ENCODE assay signal across 7 cellular contexts in genomic region chr1:15603966-15604282, GRCh38. TPM values are rescaled to one million over a fixed set of nuclear protein-coding genes. Genes with fewer than 3 reads are reported as not detected.
DNase-seq lines count a peak whose midpoint lies in the region; ATAC-seq and TF ChIP-seq lines count a peak whose summit lies in the region.
"Not testable (repeated sequence)": the region's sequence is repeated elsewhere in the genome, so short reads cannot be mapped to it uniquely, and the experiment has no call there.

No MANE protein-coding gene starts in this region.

- POLR2A ChIA-PET in naive thymus-derived CD4-positive, alpha-beta T cell (lab: Charles Lee): interaction anchor here (0.9 to 3.7 kb wide), 7 partner anchors 12 to 77 kb away, joined by 3 to 20 read pairs (median 6); partner anchors contain the start of genes AGMAT and DNAJC16

- H3K4me3 Mint-ChIP-seq in activated naive CD4-positive, alpha-beta T cell treated with anti-CD3 and anti-CD28 coated beads, Interleukin-2, amount 50 U/mL, for 24 hours: peak overlapping the region; percentile 82
- H3K4me3 Mint-ChIP-seq in dendritic cell treated with granulocyte-macrophage colony-stimulating factor and Interleukin-4, amounts not matched to agents 40 ng/mL and 50 ng/mL, for 4 days: peak overlapping the region; percentile 82
- H3K4me3 Mint-ChIP-seq in naive thymus-derived CD4-positive, alpha-beta T cell: peak overlapping the region; percentile 73 to 95 (median 82)

- not testable (repeated sequence) for TF ChIP-seq CTCF in right atrium auricular region (IDR thresholded peaks at IDR 0.05)

- not testable (repeated sequence) for H3K27me3 Mint-ChIP-seq in activated naive CD4-positive, alpha-beta T cell treated with anti-CD3 and anti-CD28 coated beads, Interleukin-2, amount 50 U/mL, for 24 hours; dendritic cell treated with granulocyte-macrophage colony-stimulating factor and Interleukin-4, amounts not matched to agents 40 ng/mL and 50 ng/mL, for 4 days
- H3K27me3 Mint-ChIP-seq in naive thymus-derived CD4-positive, alpha-beta T cell: peaks cover 0 to 10% (median 0%) of the 10 kb centered on the region in 5 donors

- not testable (repeated sequence) for H3K9me3 Mint-ChIP-seq in activated naive CD4-positive, alpha-beta T cell treated with anti-CD3 and anti-CD28 coated beads, Interleukin-2, amount 50 U/mL, for 24 hours; dendritic cell treated with granulocyte-macrophage colony-stimulating factor and Interleukin-4, amounts not matched to agents 40 ng/mL and 50 ng/mL, for 4 days; naive thymus-derived CD4-positive, alpha-beta T cell

- intact Hi-C loops in dendritic cell treated with granulocyte-macrophage colony-stimulating factor and Interleukin-4, amounts not matched to agents 40 ng/mL and 50 ng/mL, for 4 days (cut with micrococcal nuclease): loop anchor here (1.0 kb wide), 1 partner anchor 14 kb away; no protein-coding TSS in a partner anchor
- intact Hi-C loops in naive thymus-derived CD4-positive, alpha-beta T cell (cut with micrococcal nuclease): loop anchor here (1.0 to 5.0 kb wide), 4 partner anchors 13 to 83 kb away; partner anchors contain the start of genes DDI2 (in 2 of the 2) and DNAJC16 (in 1 of the 2)

- H3K27ac ChIP-seq in SJSA1: not testable (repeated sequence)
- H3K27ac ChIP-seq in right atrium auricular region (peak overlapping the region; percentile 75 to 78), skin epidermis (peak overlapping the region in 20 of 21 experiments; percentile 21 to 91 (median 76))
- peak overlapping the region; percentile 68 for H3K27ac ChIP-seq in naive thymus-derived CD4-positive, alpha-beta T cell (ENCODE audit: low read depth, low read length)

- not testable (repeated sequence) for H3K9me3 ChIP-seq in SJSA1 (replicated peaks); right atrium auricular region; naive thymus-derived CD4-positive, alpha-beta T cell (ENCODE audit: control insufficient read depth in 2 of 3, low read length in 3 of 3)

- H3K36me3 ChIP-seq in SJSA1; right atrium auricular region; naive thymus-derived CD4-positive, alpha-beta T cell (ENCODE audit: control insufficient read depth in 2 of 3, insufficient read depth in 3 of 3, low read length in 3 of 3): not testable (repeated sequence)

- H3K4me1 Mint-ChIP-seq in activated naive CD4-positive, alpha-beta T cell treated with anti-CD3 and anti-CD28 coated beads, Interleukin-2, amount 50 U/mL, for 24 hours: not testable (repeated sequence)
- peaks cover 16% of the 10 kb centered on the region for H3K4me1 Mint-ChIP-seq in dendritic cell treated with granulocyte-macrophage colony-stimulating factor and Interleukin-4, amounts not matched to agents 40 ng/mL and 50 ng/mL, for 4 days (ENCODE audit: low read depth)
- peaks cover 0 to 14% (median 12%) of the 10 kb centered on the region in 7 donors for H3K4me1 Mint-ChIP-seq in naive thymus-derived CD4-positive, alpha-beta T cell

- not testable (repeated sequence) for DNase-seq in SJSA1 (ENCODE audit: low read depth in 1 of 2, low spot score in 2 of 2); right atrium auricular region (ENCODE audit: low spot score); naive thymus-derived CD4-positive, alpha-beta T cell

- not testable (repeated sequence) for H3K27ac Mint-ChIP-seq in activated naive CD4-positive, alpha-beta T cell treated with anti-CD3 and anti-CD28 coated beads, Interleukin-2, amount 50 U/mL, for 24 hours
- H3K27ac Mint-ChIP-seq in dendritic cell treated with granulocyte-macrophage colony-stimulating factor and Interleukin-4, amounts not matched to agents 40 ng/mL and 50 ng/mL, for 4 days: peak overlapping the region; percentile 87
- H3K27ac Mint-ChIP-seq in naive thymus-derived CD4-positive, alpha-beta T cell: peak overlapping the region; percentile 57 to 94 (median 81)

- H3K36me3 Mint-ChIP-seq in activated naive CD4-positive, alpha-beta T cell treated with anti-CD3 and anti-CD28 coated beads, Interleukin-2, amount 50 U/mL, for 24 hours; dendritic cell treated with granulocyte-macrophage colony-stimulating factor and Interleukin-4, amounts not matched to agents 40 ng/mL and 50 ng/mL, for 4 days (ENCODE audit: low read depth); naive thymus-derived CD4-positive, alpha-beta T cell: not testable (repeated sequence)

- H3K4me1 ChIP-seq in SJSA1 (replicated peaks): peaks cover 13% of the 10 kb centered on the region
- peaks cover 0 to 21% of the 10 kb centered on the region in 2 donors for H3K4me1 ChIP-seq in right atrium auricular region
- H3K4me1 ChIP-seq in naive thymus-derived CD4-positive, alpha-beta T cell (ENCODE audit: control insufficient read depth in 2 of 2, insufficient read depth in 2 of 2, low read length in 2 of 2): peaks cover 9 to 11% of the 10 kb centered on the region in 2 donors

- CTCF ChIA-PET in naive thymus-derived CD4-positive, alpha-beta T cell (lab: Charles Lee): not testable (repeated sequence)

- H3K27me3 ChIP-seq in SJSA1 (replicated peaks); right atrium auricular region; naive thymus-derived CD4-positive, alpha-beta T cell (ENCODE audit: control insufficient read depth in 2 of 2, insufficient read depth in 2 of 2, low read length in 2 of 2): not testable (repeated sequence)

- ATAC-seq in GM21825 (IDR thresholded peaks at IDR 0.05; ENCODE audit: unreplicated experiment): peak; percentile 6
- not testable (repeated sequence) for ATAC-seq in naive thymus-derived CD4-positive, alpha-beta T cell

- peak overlapping the region; percentile 49 for H3K4me3 ChIP-seq in SJSA1
- peak overlapping the region; percentile 64 to 76 for H3K4me3 ChIP-seq in right atrium auricular region
- peak overlapping the region; percentile 88 for H3K4me3 ChIP-seq in naive thymus-derived CD4-positive, alpha-beta T cell (ENCODE audit: low read length)
- H3K4me3 ChIP-seq in skin epidermis: peak overlapping the region; percentile 47 to 79 (median 67)

RNA-seq across cellular contexts. Expression of gene DDI2, which starts 13.3 kb away (rescaled TPM):
- 6.6 and 9.1 TPM in 2 replicates for total RNA-seq in SJSA1 (2014; rRNA removed; shearing (Covaris generic))
- 10 to 100 TPM; 16.5 to 24.7 TPM for total RNA-seq in right atrium auricular region
- 10 to 100 TPM; 24.5 to 46.8 (median 37.0) TPM for total RNA-seq in naive thymus-derived CD4-positive, alpha-beta T cell
- 1 to 10 TPM; 3.2 to 6.7 TPM for polyA plus RNA-seq in naive thymus-derived CD4-positive, alpha-beta T cell

RNA-seq across cellular contexts. Expression of gene AGMAT, which starts 19.1 kb away (rescaled TPM):
- total RNA-seq in SJSA1 (2014; rRNA removed; shearing (Covaris generic)): 0.19 and 0.53 TPM in 2 replicates
- not detected for total RNA-seq in right atrium auricular region
- total RNA-seq in naive thymus-derived CD4-positive, alpha-beta T cell: 10 to 100 TPM in 1 of 5 experiments, 1 to 10 TPM in 4; 6.4 to 21.5 (median 9.5) TPM
- polyA plus RNA-seq in naive thymus-derived CD4-positive, alpha-beta T cell: 10 to 100 TPM; 14.5 to 16.9 TPM
